ENCODE assay signal across 1 cellular context in the genomic region with DNA sequence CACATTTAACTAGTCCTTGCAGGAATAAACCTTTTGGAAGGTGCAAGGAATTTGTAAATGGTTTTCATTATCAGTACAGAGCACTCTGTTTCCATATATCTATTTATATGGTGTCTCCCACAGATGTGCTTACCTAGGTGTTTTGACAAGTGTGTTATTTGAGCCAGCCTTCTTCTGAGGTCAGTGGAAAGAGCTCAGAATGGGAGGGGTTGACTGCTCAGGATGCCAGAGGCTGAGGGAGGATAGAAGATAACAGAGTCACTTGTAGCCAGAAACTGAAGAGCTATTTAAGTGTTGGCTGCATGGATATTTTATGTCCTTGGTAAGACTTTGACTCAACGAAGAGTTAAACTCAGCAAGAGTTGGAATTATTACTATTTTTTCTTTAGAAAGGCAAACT.
TF ChIP-seq lines count a peak whose summit lies in the region.

No MANE protein-coding gene starts in this region.

TF ChIP-seq in IMR-90, 13 proteins besides CTCF, POLR2A, EP300 and RAD21:
- TF ChIP-seq, protein P1, sequence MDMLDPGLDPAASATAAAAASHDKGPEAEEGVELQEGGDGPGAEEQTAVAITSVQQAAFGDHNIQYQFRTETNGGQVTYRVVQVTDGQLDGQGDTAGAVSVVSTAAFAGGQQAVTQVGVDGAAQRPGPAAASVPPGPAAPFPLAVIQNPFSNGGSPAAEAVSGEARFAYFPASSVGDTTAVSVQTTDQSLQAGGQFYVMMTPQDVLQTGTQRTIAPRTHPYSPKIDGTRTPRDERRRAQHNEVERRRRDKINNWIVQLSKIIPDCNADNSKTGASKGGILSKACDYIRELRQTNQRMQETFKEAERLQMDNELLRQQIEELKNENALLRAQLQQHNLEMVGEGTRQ (IDR thresholded peaks at IDR 0.05; ENCODE audit: low read depth, low read length), result no peak
- TF ChIP-seq FOS (IDR thresholded peaks at IDR 0.05; ENCODE audit: low read depth, low read length), result no peak
- TF ChIP-seq CEBPB (IDR thresholded peaks at IDR 0.05; ENCODE audit: low read depth, low read length), result no peak
- TF ChIP-seq RCOR1 (IDR thresholded peaks at IDR 0.05; ENCODE audit: insufficient replicate concordance, low read length), result no peak
- TF ChIP-seq NFE2L2 (IDR thresholded peaks at IDR 0.05; ENCODE audit: low read depth, low read length), result no peak
- no peak for TF ChIP-seq MAFK (IDR thresholded peaks at IDR 0.05; ENCODE audit: low read depth, low read length)
- TF ChIP-seq MXI1 (IDR thresholded peaks at IDR 0.05; ENCODE audit: borderline replicate concordance, low read depth, low read length), result no peak
- TF ChIP-seq MAZ (IDR thresholded peaks at IDR 0.05; ENCODE audit: borderline replicate concordance, low read depth, low read length), result no peak
- TF ChIP-seq ELK1 (IDR thresholded peaks at IDR 0.05; ENCODE audit: borderline replicate concordance, low read depth, low read length), result no peak
- TF ChIP-seq BHLHE40 (IDR thresholded peaks at IDR 0.05; ENCODE audit: low read depth, low read length), result no peak
